1 cellular context compared by ENCODE assay signal in the genomic region with DNA sequence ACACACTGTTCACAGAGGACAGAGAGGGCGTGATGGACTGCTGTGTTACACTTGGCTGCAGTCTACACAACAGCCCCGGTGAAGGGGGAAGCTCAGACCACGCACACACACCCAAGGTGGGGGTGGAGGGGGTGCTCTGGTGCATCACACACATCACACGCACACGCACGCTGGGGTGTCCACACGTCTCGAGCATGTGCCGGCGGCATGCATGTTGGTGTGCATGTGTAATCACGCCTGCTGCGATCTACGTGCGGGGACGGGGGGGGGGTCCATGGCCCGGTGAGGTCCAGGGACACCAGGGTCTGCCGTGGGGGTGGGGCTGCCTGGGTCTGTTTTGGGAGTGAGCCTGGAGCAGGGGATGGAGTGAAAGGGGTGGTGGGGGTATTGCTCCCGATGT.
TF ChIP-seq lines count a peak whose summit lies in the region.

No MANE protein-coding gene starts in this region.

TF ChIP-seq in HepG2, 621 proteins besides CTCF, POLR2A, EP300 and RAD21:
- TF ChIP-seq WIZ (CRISPR knock-in tag; IDR thresholded peaks at IDR 0.05) (no peak), ZNF776 (CRISPR knock-in tag; IDR thresholded peaks at IDR 0.05) (no peak), ZFP1 (CRISPR knock-in tag; IDR thresholded peaks at IDR 0.05) (no peak), ZNF768 (CRISPR knock-in tag; IDR thresholded peaks at IDR 0.05) (0 out of 2 replicates have a peak, but pooled peaks have one; percentile 13)
- TF ChIP-seq, protein P1, sequence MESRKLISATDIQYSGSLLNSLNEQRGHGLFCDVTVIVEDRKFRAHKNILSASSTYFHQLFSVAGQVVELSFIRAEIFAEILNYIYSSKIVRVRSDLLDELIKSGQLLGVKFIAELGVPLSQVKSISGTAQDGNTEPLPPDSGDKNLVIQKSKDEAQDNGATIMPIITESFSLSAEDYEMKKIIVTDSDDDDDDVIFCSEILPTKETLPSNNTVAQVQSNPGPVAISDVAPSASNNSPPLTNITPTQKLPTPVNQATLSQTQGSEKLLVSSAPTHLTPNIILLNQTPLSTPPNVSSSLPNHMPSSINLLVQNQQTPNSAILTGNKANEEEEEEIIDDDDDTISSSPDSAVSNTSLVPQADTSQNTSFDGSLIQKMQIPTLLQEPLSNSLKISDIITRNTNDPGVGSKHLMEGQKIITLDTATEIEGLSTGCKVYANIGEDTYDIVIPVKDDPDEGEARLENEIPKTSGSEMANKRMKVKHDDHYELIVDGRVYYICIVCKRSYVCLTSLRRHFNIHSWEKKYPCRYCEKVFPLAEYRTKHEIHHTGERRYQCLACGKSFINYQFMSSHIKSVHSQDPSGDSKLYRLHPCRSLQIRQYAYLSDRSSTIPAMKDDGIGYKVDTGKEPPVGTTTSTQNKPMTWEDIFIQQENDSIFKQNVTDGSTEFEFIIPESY (CRISPR knock-in tag; IDR thresholded peaks at IDR 0.05), result 0 out of 2 replicates have a peak, but pooled peaks have one; percentile 6
- TF ChIP-seq, protein P2, sequence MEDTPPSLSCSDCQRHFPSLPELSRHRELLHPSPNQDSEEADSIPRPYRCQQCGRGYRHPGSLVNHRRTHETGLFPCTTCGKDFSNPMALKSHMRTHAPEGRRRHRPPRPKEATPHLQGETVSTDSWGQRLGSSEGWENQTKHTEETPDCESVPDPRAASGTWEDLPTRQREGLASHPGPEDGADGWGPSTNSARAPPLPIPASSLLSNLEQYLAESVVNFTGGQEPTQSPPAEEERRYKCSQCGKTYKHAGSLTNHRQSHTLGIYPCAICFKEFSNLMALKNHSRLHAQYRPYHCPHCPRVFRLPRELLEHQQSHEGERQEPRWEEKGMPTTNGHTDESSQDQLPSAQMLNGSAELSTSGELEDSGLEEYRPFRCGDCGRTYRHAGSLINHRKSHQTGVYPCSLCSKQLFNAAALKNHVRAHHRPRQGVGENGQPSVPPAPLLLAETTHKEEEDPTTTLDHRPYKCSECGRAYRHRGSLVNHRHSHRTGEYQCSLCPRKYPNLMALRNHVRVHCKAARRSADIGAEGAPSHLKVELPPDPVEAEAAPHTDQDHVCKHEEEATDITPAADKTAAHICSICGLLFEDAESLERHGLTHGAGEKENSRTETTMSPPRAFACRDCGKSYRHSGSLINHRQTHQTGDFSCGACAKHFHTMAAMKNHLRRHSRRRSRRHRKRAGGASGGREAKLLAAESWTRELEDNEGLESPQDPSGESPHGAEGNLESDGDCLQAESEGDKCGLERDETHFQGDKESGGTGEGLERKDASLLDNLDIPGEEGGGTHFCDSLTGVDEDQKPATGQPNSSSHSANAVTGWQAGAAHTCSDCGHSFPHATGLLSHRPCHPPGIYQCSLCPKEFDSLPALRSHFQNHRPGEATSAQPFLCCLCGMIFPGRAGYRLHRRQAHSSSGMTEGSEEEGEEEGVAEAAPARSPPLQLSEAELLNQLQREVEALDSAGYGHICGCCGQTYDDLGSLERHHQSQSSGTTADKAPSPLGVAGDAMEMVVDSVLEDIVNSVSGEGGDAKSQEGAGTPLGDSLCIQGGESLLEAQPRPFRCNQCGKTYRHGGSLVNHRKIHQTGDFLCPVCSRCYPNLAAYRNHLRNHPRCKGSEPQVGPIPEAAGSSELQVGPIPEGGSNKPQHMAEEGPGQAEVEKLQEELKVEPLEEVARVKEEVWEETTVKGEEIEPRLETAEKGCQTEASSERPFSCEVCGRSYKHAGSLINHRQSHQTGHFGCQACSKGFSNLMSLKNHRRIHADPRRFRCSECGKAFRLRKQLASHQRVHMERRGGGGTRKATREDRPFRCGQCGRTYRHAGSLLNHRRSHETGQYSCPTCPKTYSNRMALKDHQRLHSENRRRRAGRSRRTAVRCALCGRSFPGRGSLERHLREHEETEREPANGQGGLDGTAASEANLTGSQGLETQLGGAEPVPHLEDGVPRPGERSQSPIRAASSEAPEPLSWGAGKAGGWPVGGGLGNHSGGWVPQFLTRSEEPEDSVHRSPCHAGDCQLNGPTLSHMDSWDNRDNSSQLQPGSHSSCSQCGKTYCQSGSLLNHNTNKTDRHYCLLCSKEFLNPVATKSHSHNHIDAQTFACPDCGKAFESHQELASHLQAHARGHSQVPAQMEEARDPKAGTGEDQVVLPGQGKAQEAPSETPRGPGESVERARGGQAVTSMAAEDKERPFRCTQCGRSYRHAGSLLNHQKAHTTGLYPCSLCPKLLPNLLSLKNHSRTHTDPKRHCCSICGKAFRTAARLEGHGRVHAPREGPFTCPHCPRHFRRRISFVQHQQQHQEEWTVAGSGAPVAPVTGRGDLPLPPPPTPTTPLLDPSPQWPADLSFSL (CRISPR knock-in tag; IDR thresholded peaks at IDR 0.05), result peak; percentile 12; the same call in 1 of the 2 replicates
